8 cellular contexts compared by ENCODE assay signal in the genomic region with DNA sequence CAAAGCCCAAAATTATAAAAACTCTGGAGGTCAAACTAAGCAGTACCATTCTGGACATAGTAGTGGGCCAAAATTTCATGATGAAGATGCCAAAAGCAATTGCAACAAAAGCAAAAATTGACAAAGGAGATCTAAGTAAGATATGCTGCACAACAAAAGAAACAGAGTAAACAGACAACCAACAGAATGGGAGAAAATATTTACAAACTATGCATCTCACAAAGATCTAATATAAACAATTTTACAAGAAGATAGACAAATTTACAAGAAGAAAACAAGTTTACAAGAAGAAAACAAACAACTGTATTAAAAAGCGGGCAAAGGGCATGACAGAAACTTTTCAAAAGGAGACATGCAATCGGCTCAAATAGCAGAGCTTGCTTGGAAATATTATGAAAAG.
"Had no signal": no experiment of that assay in that cellular context is flagged by ENCODE, and none has a peak within 500 bp of the region (broad histone marks: within the 10 kb centered on the region; RNA-seq: fewer than 3 reads in every experiment).

No MANE protein-coding gene starts in this region.

- DNase-seq: GM23248, GOT3, H7, H9, HCEC 1CT, HFFc6 had no signal

- H3K4me3 ChIP-seq: GM23248, GM23338, HAP-1 had no signal

- H3K27ac ChIP-seq: GM23248 had no signal
